ENCODE assay signal across 26 cellular contexts in the genomic region with DNA sequence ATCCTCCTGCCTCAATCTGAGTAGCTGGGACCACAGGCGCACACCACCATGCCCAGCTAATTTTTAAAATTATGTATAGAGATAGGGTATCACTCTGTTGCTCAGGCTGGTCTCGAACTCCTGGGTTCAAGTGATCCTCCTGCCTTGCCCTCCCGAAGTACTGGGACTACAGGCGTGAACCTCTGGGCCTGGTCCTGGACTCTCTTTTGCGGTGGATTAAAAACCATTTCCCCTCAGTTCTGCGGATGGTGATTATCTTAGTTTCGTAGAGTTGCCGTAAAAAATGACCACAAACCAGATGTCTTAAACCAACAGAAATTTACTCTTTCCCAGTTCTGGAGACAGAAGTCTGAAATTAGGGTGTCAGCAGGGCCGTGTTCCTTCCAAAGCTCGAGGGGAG. TPM values are rescaled to one million over a fixed set of nuclear protein-coding genes. Genes with fewer than 3 reads are reported as not detected.
"Had no signal": no experiment of that assay in that cellular context is flagged by ENCODE, and none has a peak within 500 bp of the region (broad histone marks: within the 10 kb centered on the region; RNA-seq: fewer than 3 reads in every experiment).

No MANE protein-coding gene starts in this region.

- DNase-seq: occipital lobe; ovary; psoas muscle; right lobe of liver; sigmoid colon; small intestine; stimulated activated CD4-positive, alpha-beta T cell treated with anti-CD3 and anti-CD28 coated beads, Interleukin-15, amount 100 ng/mL, for 24 hours; stimulated activated CD4-positive, alpha-beta T cell treated with anti-CD3 and anti-CD28 coated beads, Interleukin-2, amount 100 ng/mL, for 24 hours; stimulated activated CD4-positive, alpha-beta T cell treated with anti-CD3 and anti-CD28 coated beads, Interleukin-2, amount 100 ng/mL, for 48 hours; stimulated activated CD4-positive, alpha-beta T cell treated with anti-CD3 and anti-CD28 coated beads, Interleukin-4, amount 100 ng/mL, for 24 hours; stimulated activated naive B cell treated with anti-CD40 and anti-IgM and Interleukin-4, amounts not matched to agents 10 μg/mL and 1 μg/mL and 100 μg/mL, for 72 hours; stimulated activated naive CD4-positive, alpha-beta T cell treated with Interleukin-2 at 50 U/mL for 16 hours; stomach; thyroid gland; trophoblast cell; upper lobe of left lung had no signal

- H3K9me3 Mint-ChIP-seq: stimulated activated effector memory CD8-positive, alpha-beta T cell treated with anti-CD3 and anti-CD28 coated beads, Interleukin-12 subunit alpha, Interleukin-12 subunit beta, amount 100 ng/mL, for 72 hours; stimulated activated naive B cell treated with anti-CD40 and anti-IgM and Interleukin-4, amounts not matched to agents 10 μg/mL and 1 μg/mL and 100 μg/mL, for 72 hours; stimulated activated naive CD8-positive, alpha-beta T cell treated with anti-CD3 and anti-CD28 coated beads, Interleukin-15, Interleukin-2, amounts not matched to agents 100 ng/mL and 50 ng/mL, for 24 hours had no signal

- H3K9me3 ChIP-seq: ovary, psoas muscle, right lobe of liver, sigmoid colon, thoracic aorta, thyroid gland, vagina had no signal

- H3K27ac ChIP-seq: neural progenitor cell, ovary, parathyroid adenoma, psoas muscle, right lobe of liver, sigmoid colon, stomach, thoracic aorta, thyroid gland, tibial nerve, upper lobe of left lung, vagina had no signal

- H3K27me3 ChIP-seq: neural progenitor cell, ovary, right lobe of liver, thyroid gland, tibial nerve, upper lobe of left lung, vagina had no signal

- H3K27ac Mint-ChIP-seq: nephron; neural progenitor cell; progenitor cell of endocrine pancreas; stimulated activated effector memory CD8-positive, alpha-beta T cell treated with anti-CD3 and anti-CD28 coated beads, Interleukin-12 subunit alpha, Interleukin-12 subunit beta, amount 100 ng/mL, for 72 hours; stimulated activated naive B cell treated with anti-CD40 and anti-IgM and Interleukin-4, amounts not matched to agents 10 μg/mL and 1 μg/mL and 100 μg/mL, for 72 hours; stimulated activated naive CD8-positive, alpha-beta T cell treated with anti-CD3 and anti-CD28 coated beads, Interleukin-15, Interleukin-2, amounts not matched to agents 100 ng/mL and 50 ng/mL, for 24 hours had no signal

- H2AFZ ChIP-seq: neural progenitor cell, parathyroid adenoma had no signal

- H3K36me3 Mint-ChIP-seq: stimulated activated effector memory CD8-positive, alpha-beta T cell treated with anti-CD3 and anti-CD28 coated beads, Interleukin-12 subunit alpha, Interleukin-12 subunit beta, amount 100 ng/mL, for 72 hours; stimulated activated naive B cell treated with anti-CD40 and anti-IgM and Interleukin-4, amounts not matched to agents 10 μg/mL and 1 μg/mL and 100 μg/mL, for 72 hours had no signal

- H3K4me1 Mint-ChIP-seq: nephron; stimulated activated effector memory CD8-positive, alpha-beta T cell treated with anti-CD3 and anti-CD28 coated beads, Interleukin-12 subunit alpha, Interleukin-12 subunit beta, amount 100 ng/mL, for 72 hours; stimulated activated naive B cell treated with anti-CD40 and anti-IgM and Interleukin-4, amounts not matched to agents 10 μg/mL and 1 μg/mL and 100 μg/mL, for 72 hours had no signal

- H3K4me3 Mint-ChIP-seq: nephron; neural progenitor cell; stimulated activated effector memory CD8-positive, alpha-beta T cell treated with anti-CD3 and anti-CD28 coated beads, Interleukin-12 subunit alpha, Interleukin-12 subunit beta, amount 100 ng/mL, for 72 hours; stimulated activated naive B cell treated with anti-CD40 and anti-IgM and Interleukin-4, amounts not matched to agents 10 μg/mL and 1 μg/mL and 100 μg/mL, for 72 hours; stimulated activated naive CD8-positive, alpha-beta T cell treated with anti-CD3 and anti-CD28 coated beads, Interleukin-15, Interleukin-2, amounts not matched to agents 100 ng/mL and 50 ng/mL, for 24 hours had no signal

- H3K4me1 ChIP-seq: neural progenitor cell, parathyroid adenoma, psoas muscle, right lobe of liver, sigmoid colon, stomach, thyroid gland, tibial nerve, vagina had no signal

- H3K27me3 Mint-ChIP-seq: stimulated activated naive CD8-positive, alpha-beta T cell treated with anti-CD3 and anti-CD28 coated beads, Interleukin-15, Interleukin-2, amounts not matched to agents 100 ng/mL and 50 ng/mL, for 24 hours had no signal

- H3K79me2 ChIP-seq: parathyroid adenoma had no signal

- H3K9ac ChIP-seq: neural progenitor cell, parathyroid adenoma had no signal

- H3K4me2 ChIP-seq: neural progenitor cell had no signal

- H3K4me3 ChIP-seq: neural progenitor cell, ovary, psoas muscle, right lobe of liver, sigmoid colon, stomach, thoracic aorta, thyroid gland, tibial nerve, upper lobe of left lung, vagina had no signal

- H3K36me3 ChIP-seq: neural progenitor cell, ovary, right lobe of liver, sigmoid colon, stomach, thoracic aorta, thyroid gland, tibial nerve, upper lobe of left lung, vagina had no signal

RNA-seq across cellular contexts. Expression of a gene that starts 28.8 kb away (rescaled TPM):
- total RNA-seq: skeletal muscle tissue had no signal
